ENCODE assay signal across 8 cellular contexts in genomic region chr17:66192378-66192687, GRCh38. TPM values are rescaled to one million over a fixed set of nuclear protein-coding genes. Genes with fewer than 3 reads are reported as not detected.
A peak's percentile ranks its signal among the peaks of the same experiment; 100 is the strongest.
DNase-seq lines count a peak whose midpoint lies in the region; ATAC-seq and TF ChIP-seq lines count a peak whose summit lies in the region.

No MANE protein-coding gene starts in this region.

- no peaks in the 10 kb centered on the region for H4K20me1 ChIP-seq in BLaER1

- H3K9ac ChIP-seq in BLaER1, result no peak overlapping the region

- no peak for DNase-seq in Jurkat, Clone E6-1 (ENCODE audit: low read depth, low spot score)
- no peak for DNase-seq in coronary artery (ENCODE audit: low spot score)
- no peak for DNase-seq in Ammon's horn (ENCODE audit: low spot score)

- H3K27me3 Mint-ChIP-seq in nephron (ENCODE audit: low read depth), result no peaks in the 10 kb centered on the region

- H3K36me3 ChIP-seq in BLaER1, result no peaks in the 10 kb centered on the region

- H3K9me3 Mint-ChIP-seq in nephron, result no peaks in the 10 kb centered on the region

- peak overlapping the region; percentile 80 for H3K4me3 ChIP-seq in BLaER1
- H3K4me3 ChIP-seq in Jurkat, Clone E6-1 (ENCODE audit: low read length), result peak overlapping the region; percentile 46
- H3K4me3 ChIP-seq in coronary artery, result peak overlapping the region; percentile 79

- H3K4me1 Mint-ChIP-seq in nephron, result peaks cover 20% of the 10 kb centered on the region

- ATAC-seq in HG03571 (IDR thresholded peaks at IDR 0.05; ENCODE audit: unreplicated experiment) (no peak), HG02870 (IDR thresholded peaks at IDR 0.05; ENCODE audit: unreplicated experiment) (no peak), GM21619 (IDR thresholded peaks at IDR 0.05; ENCODE audit: unreplicated experiment) (no peak)

- H3K4me1 ChIP-seq in BLaER1, result peaks cover 44% of the 10 kb centered on the region

- peak overlapping the region; percentile 86 to 91 (median 88) for H3K4me3 Mint-ChIP-seq in nephron

- H3K27me3 ChIP-seq in BLaER1, result no peaks in the 10 kb centered on the region

- H3K36me3 Mint-ChIP-seq in nephron (ENCODE audit: low read depth), result no peaks in the 10 kb centered on the region

- H3K9me3 ChIP-seq in BLaER1, result no peaks in the 10 kb centered on the region

- peak overlapping the region; percentile 93 for H3K4me2 ChIP-seq in BLaER1

- H3K27ac Mint-ChIP-seq in nephron, result peak overlapping the region; percentile 79 to 89 (median 81)

- H3K27ac ChIP-seq in BLaER1 (peak overlapping the region; percentile 20; the same call in 1 of the 2 replicates), coronary artery (peak overlapping the region; percentile 69 to 82)

- TF ChIP-seq CTCF in coronary artery (IDR thresholded peaks at IDR 0.05) (no peak), nephron (IDR thresholded peaks at IDR 0.05; ENCODE audit: unreplicated experiment in 3 of 3) (no peak)

RNA-seq across cellular contexts. Expression of gene CEP112, which starts 0.4 kb away (rescaled TPM):
- 1.7 TPM for polyA plus RNA-seq in Jurkat, Clone E6-1 (2012; ENCODE audit: insufficient read depth, insufficient read length)

RNA-seq across cellular contexts. Expression of gene APOH, which starts 36.9 kb away (rescaled TPM):
- not detected for polyA plus RNA-seq in Jurkat, Clone E6-1 (2012; ENCODE audit: insufficient read depth, insufficient read length)
